Comparison of ENCODE assay signal across 37 cellular contexts in the genomic region with DNA sequence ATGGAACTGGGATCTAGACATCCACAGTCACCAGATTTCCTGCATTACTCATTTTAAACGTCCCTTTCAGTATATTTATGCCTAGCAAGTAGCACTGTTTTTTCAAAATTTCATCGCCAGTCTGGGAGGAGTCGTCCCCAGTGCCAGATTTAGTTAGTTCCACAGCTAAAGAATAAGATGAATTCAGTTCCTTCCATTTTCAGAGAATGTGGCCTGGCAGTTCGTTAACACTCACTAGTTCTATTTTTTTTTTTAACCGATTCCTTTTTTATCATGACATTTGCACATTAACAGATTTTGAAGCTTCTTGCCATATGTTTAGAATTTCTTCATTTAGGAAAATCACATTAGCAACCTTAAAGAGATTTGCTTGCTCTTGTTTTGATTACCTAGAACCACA. TPM values are rescaled to one million over a fixed set of nuclear protein-coding genes. Genes with fewer than 3 reads are reported as not detected.
"Had no signal": no experiment of that assay in that cellular context is flagged by ENCODE, and none has a peak within 500 bp of the region (broad histone marks: within the 10 kb centered on the region; RNA-seq: fewer than 3 reads in every experiment).

No MANE protein-coding gene starts in this region.

- H3K27ac ChIP-seq: left ventricle myocardium inferior, pancreas, prostate gland, sigmoid colon, testis, thyroid gland, transverse colon, upper lobe of left lung, vagina had no signal

- DNase-seq: hypothalamus; immature natural killer cell; islet precursor cell; left ventricle myocardium inferior; mesendoderm; mucosa of descending colon; naive thymus-derived CD4-positive, alpha-beta T cell; nucleus accumbens; pancreas; posterior cingulate gyrus; retina; right cardiac atrium; sigmoid colon; small intestine; stimulated activated CD4-positive, alpha-beta T cell treated with anti-CD3 and anti-CD28 coated beads, Interleukin-1b, Interleukin-23, amount 100 ng/mL, for 48 hours; stimulated activated CD4-positive, alpha-beta T cell treated with anti-CD3 and anti-CD28 coated beads, Interleukin-2, amount 100 ng/mL, for 48 hours; stimulated activated CD4-positive, alpha-beta T cell treated with anti-CD3 and anti-CD28 coated beads, Interleukin-4, amount 100 ng/mL, for 4 hours; stimulated activated CD8-positive, alpha-beta memory T cell treated with anti-CD3 and anti-CD28 coated beads, Interleukin-4, amount 100 ng/mL, for 48 hours; stimulated activated naive CD4-positive, alpha-beta T cell treated with Interleukin-2 at 50 U/mL for 16 hours; stimulated activated naive CD8-positive, alpha-beta T cell treated with anti-CD3 and anti-CD28 coated beads, Interleukin-15, amount 100 ng/mL, for 72 hours; substantia nigra; testis; thyroid gland; transverse colon; upper lobe of left lung had no signal

- FAIRE-seq: pancreas, small intestine had no signal

- H3K27me3 ChIP-seq: pancreas, testis, thyroid gland, upper lobe of left lung, vagina had no signal

- H3K36me3 ChIP-seq: left ventricle myocardium inferior, pancreas, prostate gland, sigmoid colon, thyroid gland, transverse colon, upper lobe of left lung, vagina had no signal

- H3K4me1 ChIP-seq: pancreas, prostate gland, sigmoid colon, testis, thyroid gland, transverse colon, upper lobe of left lung, vagina had no signal

- ATAC-seq: mucosa of descending colon; naive thymus-derived CD4-positive, alpha-beta T cell; natural killer cell treated with Interleukin-12 subunit alpha and Interleukin-12 subunit beta and Interleukin-15 and Interleukin-18, amount 100 ng/mL, for 72 hours; pancreas; right cardiac atrium; stimulated activated memory B cell treated with anti-CD40 and anti-IgM and Interleukin-4, amounts not matched to agents 10 μg/mL and 1 μg/mL and 100 μg/mL, for 72 hours; stimulated activated naive CD8-positive, alpha-beta T cell treated with anti-CD3 and anti-CD28 coated beads, Interleukin-15, amount 100 ng/mL, for 72 hours had no signal

- H3K9me3 ChIP-seq: left ventricle myocardium inferior, mucosa of descending colon, pancreas, prostate gland, sigmoid colon, testis, thyroid gland, transverse colon, upper lobe of left lung, vagina had no signal

- H3K4me3 ChIP-seq: left ventricle myocardium inferior, lung, mucosa of descending colon, pancreas, prostate gland, sigmoid colon, testis, thyroid gland, transverse colon, upper lobe of left lung, vagina had no signal

RNA-seq across cellular contexts. Expression of gene GRP, which starts 11.2 kb away (rescaled TPM):
- total RNA-seq: kidney epithelial cell; left ventricle myocardium inferior; lower leg skin; mesothelial cell of epicardium; myocyte; naive thymus-derived CD4-positive, alpha-beta T cell; natural killer cell treated with Interleukin-12 subunit alpha and Interleukin-12 subunit beta and Interleukin-15 and Interleukin-18, amount 100 ng/mL, for 72 hours; osteoblast; right cardiac atrium; transverse colon; urinary bladder; vagina had no signal
- polyA plus RNA-seq: immature natural killer cell; naive thymus-derived CD4-positive, alpha-beta T cell; neural cell; right cardiac atrium; urinary bladder had no signal

RNA-seq across cellular contexts. Expression of gene RAX, which starts 42.1 kb away (rescaled TPM):
- total RNA-seq: kidney epithelial cell; left ventricle myocardium inferior; lung; mesothelial cell of epicardium; mucosa of descending colon; myocyte; naive thymus-derived CD4-positive, alpha-beta T cell; natural killer cell treated with Interleukin-12 subunit alpha and Interleukin-12 subunit beta and Interleukin-15 and Interleukin-18, amount 100 ng/mL, for 72 hours; osteoblast; pancreas; right cardiac atrium; sigmoid colon; testis; thyroid gland; transverse colon; upper lobe of left lung; urinary bladder; vagina had no signal
- polyA plus RNA-seq: immature natural killer cell; naive thymus-derived CD4-positive, alpha-beta T cell; neural cell; pancreas; right cardiac atrium; sigmoid colon; urinary bladder had no signal
